18 cellular contexts compared by ENCODE assay signal in genomic region chr12:50610171-50610570, GRCh38.
A peak's percentile ranks its signal among the peaks of the same experiment; 100 is the strongest.
DNase-seq lines count a peak whose midpoint lies in the region; ATAC-seq and TF ChIP-seq lines count a peak whose summit lies in the region.
"Had no signal": no experiment of that assay in that cellular context is flagged by ENCODE, and none has a peak within 500 bp of the region (broad histone marks: within the 10 kb centered on the region; RNA-seq: fewer than 3 reads in every experiment).

No MANE protein-coding gene starts in this region.

- intact Hi-C loops in right cardiac atrium (cut with DNase I) = no loop called here
- intact Hi-C loops in CD8-positive, alpha-beta T cell (cut with DNase I, micrococcal nuclease) = no loop called here

- POLR2A ChIA-PET in CD8-positive, alpha-beta T cell (lab: Charles Lee) = no interaction called here

- no peaks in the 10 kb centered on the region for H3K36me3 Mint-ChIP-seq in nephron progenitor cell (ENCODE audit: low read depth)
- H3K36me3 Mint-ChIP-seq in CD8-positive, alpha-beta T cell = peaks cover 10% of the 10 kb centered on the region

- TF ChIP-seq CTCF in cardiac muscle cell (IDR thresholded peaks at IDR 0.05; ENCODE audit: low read depth, low read length) (no peak), nephron progenitor cell (IDR thresholded peaks at IDR 0.05) (no peak), WERI-Rb-1 (IDR thresholded peaks at IDR 0.05; ENCODE audit: low read depth, low read length) (no peak)
- no peak for TF ChIP-seq CTCF in CD8-positive, alpha-beta T cell (IDR thresholded peaks at IDR 0.05)

- H3K4me3 Mint-ChIP-seq in nephron progenitor cell = no peak overlapping the region
- H3K4me3 Mint-ChIP-seq in CD8-positive, alpha-beta T cell = no peak overlapping the region
- H3K4me3 Mint-ChIP-seq: CD14-positive monocyte; CD4-positive, alpha-beta memory T cell had no signal

- CTCF ChIA-PET in CD8-positive, alpha-beta T cell (lab: Charles Lee) = interaction anchor here (2.1 kb wide), 1 partner anchor 105 kb away, joined by 6 read pairs; the partner anchor contains the start of gene DIP2B

- H3K27me3 ChIP-seq in cardiac muscle cell (no peaks in the 10 kb centered on the region), right cardiac atrium (ENCODE audit: control insufficient read depth, insufficient read depth) (no peaks in the 10 kb centered on the region), WERI-Rb-1 (ENCODE audit: insufficient read depth, low read depth, severe bottlenecking) (no peaks in the 10 kb centered on the region)
- H3K27me3 ChIP-seq in CD8-positive, alpha-beta T cell (ENCODE audit: insufficient read depth, low read length) = no peaks in the 10 kb centered on the region

- no peaks in the 10 kb centered on the region for H3K9me3 Mint-ChIP-seq in nephron progenitor cell
- no peaks in the 10 kb centered on the region for H3K9me3 Mint-ChIP-seq in CD8-positive, alpha-beta T cell
- H3K9me3 Mint-ChIP-seq: CD14-positive monocyte; CD4-positive, alpha-beta memory T cell had no signal

- H3K4me3 ChIP-seq in cardiac muscle cell (no peak overlapping the region), right cardiac atrium (ENCODE audit: low read length) (no peak overlapping the region), WERI-Rb-1 (ENCODE audit: low read depth, low read length) (no peak overlapping the region)
- H3K4me3 ChIP-seq in CD8-positive, alpha-beta T cell (ENCODE audit: low read depth, low read length) = no peak overlapping the region
- H3K4me3 ChIP-seq: A549, GM23248 had no signal

- H3K4me1 ChIP-seq in cardiac muscle cell (ENCODE audit: low read depth) (peaks cover 25% of the 10 kb centered on the region), right cardiac atrium (ENCODE audit: control insufficient read depth, insufficient read depth, low read length) (peaks cover 22% of the 10 kb centered on the region)
- H3K4me1 ChIP-seq in CD8-positive, alpha-beta T cell (ENCODE audit: insufficient read depth, low read length) = no peaks in the 10 kb centered on the region

- H3K4me1 Mint-ChIP-seq in nephron progenitor cell = peaks cover 15% of the 10 kb centered on the region
- peaks cover 8% of the 10 kb centered on the region for H3K4me1 Mint-ChIP-seq in CD8-positive, alpha-beta T cell (ENCODE audit: low read depth)

- WGBS in right cardiac atrium = 68% methylated on average over 1 of the region's 1 CpG

- H3K27ac ChIP-seq in cardiac muscle cell (peak overlapping the region; percentile 46), right cardiac atrium (ENCODE audit: low read length) (no peak overlapping the region), WERI-Rb-1 (no peak overlapping the region)
- H3K27ac ChIP-seq in CD8-positive, alpha-beta T cell (ENCODE audit: low read depth, low read length) = no peak overlapping the region
- H3K27ac ChIP-seq: 22Rv1, A549, GM23248 had no signal

- peak overlapping the region; percentile 12 for H3K27ac Mint-ChIP-seq in nephron progenitor cell
- no peak overlapping the region for H3K27ac Mint-ChIP-seq in CD8-positive, alpha-beta T cell
- H3K27ac Mint-ChIP-seq: CD4-positive, alpha-beta memory T cell had no signal

- no peak for DNase-seq in cardiac muscle cell (ENCODE audit: low read depth in 1 of 2, low spot score in 1 of 2)
- DNase-seq in right cardiac atrium = no peak
- peak; percentile 52 for DNase-seq in dermis blood vessel endothelial cell
- no peak for DNase-seq in nephron progenitor cell
- DNase-seq in CD8-positive, alpha-beta T cell = no peak
- DNase-seq in WERI-Rb-1 = no peak
- no peak for DNase-seq in putamen (ENCODE audit: low spot score)
- DNase-seq: AML-193; CD4-positive, alpha-beta memory T cell; COR-L47; DMS 273 treated with DMSO at 0.1 percent for 48 hours; DMS53; DND-41; GM23248; HCEC 1CT had no signal

- no peaks in the 10 kb centered on the region for H3K27me3 Mint-ChIP-seq in nephron progenitor cell (ENCODE audit: low read depth, poor library complexity)
- H3K27me3 Mint-ChIP-seq in CD8-positive, alpha-beta T cell (ENCODE audit: low read depth) = no peaks in the 10 kb centered on the region
- H3K27me3 Mint-ChIP-seq: CD4-positive, alpha-beta memory T cell had no signal

- H3K36me3 ChIP-seq in cardiac muscle cell (no peaks in the 10 kb centered on the region), WERI-Rb-1 (no peaks in the 10 kb centered on the region)
- H3K36me3 ChIP-seq in CD8-positive, alpha-beta T cell (ENCODE audit: insufficient read depth, low read length) = no peaks in the 10 kb centered on the region

- no peaks in the 10 kb centered on the region for H3K9me3 ChIP-seq in cardiac muscle cell (ENCODE audit: low read depth)
- H3K9me3 ChIP-seq in right cardiac atrium (ENCODE audit: control insufficient read depth, low read length) = no peaks in the 10 kb centered on the region
- no peaks in the 10 kb centered on the region for H3K9me3 ChIP-seq in CD8-positive, alpha-beta T cell (ENCODE audit: low read length)
- no peaks in the 10 kb centered on the region for H3K9me3 ChIP-seq in WERI-Rb-1 (ENCODE audit: severe bottlenecking)
- H3K9me3 ChIP-seq: A549 had no signal

- no peak for ATAC-seq in right cardiac atrium
- no peak for ATAC-seq in CD8-positive, alpha-beta T cell
- ATAC-seq: A549 had no signal
